Comparison of ENCODE assay signal across 1 cellular context in genomic region chr12:108129017-108129812, GRCh38.
A peak's percentile ranks its signal among the peaks of the same experiment; 100 is the strongest.
TF ChIP-seq lines count a peak whose summit lies in the region.

TSS of gene WSCD2 (plus strand) at chr12:108129288. CDS start at chr12:108195833, 66,545 bp downstream.

TF ChIP-seq in K562, 482 proteins besides CTCF, POLR2A, EP300 and RAD21 (continued from another document and continues in another):
- TF ChIP-seq MBD1 (CRISPR knock-in tag; IDR thresholded peaks at IDR 0.05) = peak; percentile 79; the same call in 1 of the 2 replicates
- TF ChIP-seq ETS1 (conservative IDR thresholded peaks at IDR 0.05; ENCODE audit: control insufficient read depth, low read depth, low read length) = peak; percentile 33; the same call in 1 of the 2 replicates
- TF ChIP-seq ZNF655 (CRISPR knock-in tag; IDR thresholded peaks at IDR 0.05) = no peak
- TF ChIP-seq ESRRA (IDR thresholded peaks at IDR 0.05; ENCODE audit: borderline replicate concordance, low read depth) = peak; percentile 9; the same call in 1 of the 2 replicates
- peak; percentile 69; the same call in 1 of the 2 replicates for TF ChIP-seq ZNF583 (CRISPR knock-in tag; IDR thresholded peaks at IDR 0.05)
- TF ChIP-seq MYC (IDR thresholded peaks at IDR 0.05; ENCODE audit: low read depth, low read length) = peak; percentile 59
- TF ChIP-seq MYC (CRISPR knock-in tag; IDR thresholded peaks at IDR 0.05; ENCODE audit: borderline replicate concordance, low read depth) = no peak
- 0 out of 2 replicates have a peak, but pooled peaks have one; percentile 30 for TF ChIP-seq RNF2 (IDR thresholded peaks at IDR 0.05)
- TF ChIP-seq NONO (IDR thresholded peaks at IDR 0.05; ENCODE audit: low read depth in 2 of 2, low read length in 1 of 2) = peak in 1 of 2 experiments; percentile 59; a peak in 2 of 4 replicates
- TF ChIP-seq DEAF1 (CRISPR knock-in tag; IDR thresholded peaks at IDR 0.05) = peak; percentile 39; the same call in 1 of the 2 replicates
- peak; percentile 9; the same call in 1 of the 2 replicates for TF ChIP-seq TEAD4 (IDR thresholded peaks at IDR 0.05; ENCODE audit: low read length)
- TF ChIP-seq TEAD4 (CRISPR knock-in tag; IDR thresholded peaks at IDR 0.05; ENCODE audit: borderline replicate concordance) = no peak
- TF ChIP-seq SMAD4 (CRISPR knock-in tag; conservative IDR thresholded peaks at IDR 0.05) = peak; percentile 89
- TF ChIP-seq AFF1 (IDR thresholded peaks at IDR 0.05; ENCODE audit: low read depth in 1 of 2, partially characterized antibody in 2 of 2) = no peak
- TF ChIP-seq GABPA (tag; conservative IDR thresholded peaks at IDR 0.05; ENCODE audit: low read depth) = peak; percentile 73
- TF ChIP-seq ZNF589 (CRISPR knock-in tag; IDR thresholded peaks at IDR 0.05; ENCODE audit: low read depth) = 0 out of 2 replicates have a peak, but pooled peaks have one; percentile 35
- TF ChIP-seq ZNF639 (CRISPR knock-in tag; conservative IDR thresholded peaks at IDR 0.05 in 1 of 2, IDR thresholded peaks at IDR 0.05 in 1 of 2) = peak in 1 of 2 experiments; percentile 74; a peak in 2 of 4 replicates
- TF ChIP-seq NCOA2 (IDR thresholded peaks at IDR 0.05; ENCODE audit: partially characterized antibody in 2 of 2) = no peak
- TF ChIP-seq ZNF592 (IDR thresholded peaks at IDR 0.05) = peak; percentile 71; the same call in 1 of the 2 replicates
- TF ChIP-seq ZFX (CRISPR knock-in tag; IDR thresholded peaks at IDR 0.05) = 0 out of 2 replicates have a peak, but pooled peaks have one; percentile 33
- peak; percentile 49; the same call in 1 of the 2 replicates for TF ChIP-seq BRD4 (IDR thresholded peaks at IDR 0.05)
- TF ChIP-seq NR1H2 (CRISPR knock-in tag; IDR thresholded peaks at IDR 0.05) = 0 out of 2 replicates have a peak, but pooled peaks have one; percentile 78
- peak; percentile 88; the same call in 1 of the 2 replicates for TF ChIP-seq SMARCA5 (IDR thresholded peaks at IDR 0.05)
- 0 out of 2 replicates have a peak, but pooled peaks have one; percentile 32 for TF ChIP-seq E2F3 (CRISPR knock-in tag; IDR thresholded peaks at IDR 0.05)
- TF ChIP-seq ZNF239 (CRISPR knock-in tag; IDR thresholded peaks at IDR 0.05) = 0 out of 2 replicates have a peak, but pooled peaks have one; percentile 35
- no peak for TF ChIP-seq FOXK2 (conservative IDR thresholded peaks at IDR 0.05 in 1 of 2, IDR thresholded peaks at IDR 0.05 in 1 of 2; ENCODE audit: low read depth in 2 of 2)
- peak; percentile 98 for TF ChIP-seq CHD4 (IDR thresholded peaks at IDR 0.05; ENCODE audit: insufficient read depth, insufficient replicate concordance, low read depth, low read length, poor library complexity, severe bottlenecking)
- TF ChIP-seq VEZF1 (CRISPR knock-in tag; IDR thresholded peaks at IDR 0.05) = peak; percentile 50; the same call in 1 of the 2 replicates
- TF ChIP-seq SOX6 (IDR thresholded peaks at IDR 0.05) = peak; percentile 32; the same call in 1 of the 2 replicates
- TF ChIP-seq PHF8 (IDR thresholded peaks at IDR 0.05; ENCODE audit: borderline replicate concordance, low read length) = peak; percentile 45; the same call in 1 of the 2 replicates
- peak; percentile 24 for TF ChIP-seq TAF1 (IDR thresholded peaks at IDR 0.05; ENCODE audit: control insufficient read depth, extremely low read depth, insufficient read depth, low read length, severe bottlenecking)
- TF ChIP-seq CBX3 (IDR thresholded peaks at IDR 0.05; ENCODE audit: borderline replicate concordance in 1 of 2, low read length in 2 of 2) = 0 out of 3 replicates have a peak, but pooled peaks of 1 of the 2 experiments have one; percentile 13
- peak; percentile 65 for TF ChIP-seq CTCFL (IDR thresholded peaks at IDR 0.05; ENCODE audit: borderline replicate concordance, insufficient read depth, low read depth, low read length, poor library complexity, severe bottlenecking)
- 0 out of 2 replicates have a peak, but pooled peaks have one; percentile 83 for TF ChIP-seq HDGF (IDR thresholded peaks at IDR 0.05)
- TF ChIP-seq POLR2G (IDR thresholded peaks at IDR 0.05; ENCODE audit: low read depth, low read length) = peak; percentile 80
- TF ChIP-seq BRD9 (IDR thresholded peaks at IDR 0.05; ENCODE audit: low read depth, partially characterized antibody) = peak; percentile 9
- no peak for TF ChIP-seq RFX7 (CRISPR knock-in tag; IDR thresholded peaks at IDR 0.05)
- peak; percentile 30; the same call in 1 of the 2 replicates for TF ChIP-seq HCFC1 (IDR thresholded peaks at IDR 0.05; ENCODE audit: low read depth, low read length)
